Comparison of ENCODE assay signal across 1 cellular context in genomic region chr1:40405812-40406211, GRCh38.
TF ChIP-seq lines count a peak whose summit lies in the region.

No MANE protein-coding gene starts in this region.

TF ChIP-seq in HEK293, 187 proteins besides CTCF, POLR2A, EP300 and RAD21 (continued from another document and continues in another):
- no peak for TF ChIP-seq ZNF280D (tag by site-specific recombination; IDR thresholded peaks at IDR 0.05)
- no peak for TF ChIP-seq ZNF76 (tag by site-specific recombination; IDR thresholded peaks at IDR 0.05; ENCODE audit: borderline replicate concordance, low read depth)
- no peak for TF ChIP-seq ZNF654 (tag by site-specific recombination; IDR thresholded peaks at IDR 0.05; ENCODE audit: low read depth)
- no peak for TF ChIP-seq ZNF114 (tag by site-specific recombination; IDR thresholded peaks at IDR 0.05)
- TF ChIP-seq ZNF777 (tag by site-specific recombination; IDR thresholded peaks at IDR 0.05; ENCODE audit: borderline replicate concordance) = no peak
- TF ChIP-seq ZNF473 (tag by site-specific recombination; IDR thresholded peaks at IDR 0.05) = no peak
- TF ChIP-seq SCRT1 (tag by site-specific recombination; IDR thresholded peaks at IDR 0.05; ENCODE audit: borderline replicate concordance) = no peak
- 0 out of 2 replicates have a peak, but pooled peaks have one; percentile 31 for TF ChIP-seq BCL11A (tag by site-specific recombination; IDR thresholded peaks at IDR 0.05; ENCODE audit: low read depth)
- TF ChIP-seq, protein P1, sequence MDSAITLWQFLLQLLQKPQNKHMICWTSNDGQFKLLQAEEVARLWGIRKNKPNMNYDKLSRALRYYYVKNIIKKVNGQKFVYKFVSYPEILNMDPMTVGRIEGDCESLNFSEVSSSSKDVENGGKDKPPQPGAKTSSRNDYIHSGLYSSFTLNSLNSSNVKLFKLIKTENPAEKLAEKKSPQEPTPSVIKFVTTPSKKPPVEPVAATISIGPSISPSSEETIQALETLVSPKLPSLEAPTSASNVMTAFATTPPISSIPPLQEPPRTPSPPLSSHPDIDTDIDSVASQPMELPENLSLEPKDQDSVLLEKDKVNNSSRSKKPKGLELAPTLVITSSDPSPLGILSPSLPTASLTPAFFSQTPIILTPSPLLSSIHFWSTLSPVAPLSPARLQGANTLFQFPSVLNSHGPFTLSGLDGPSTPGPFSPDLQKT (IDR thresholded peaks at IDR 0.05; ENCODE audit: borderline replicate concordance, low read depth, low read length) = no peak
- no peak for TF ChIP-seq ZFHX2 (tag by site-specific recombination; conservative IDR thresholded peaks at IDR 0.05)
- TF ChIP-seq ZNF596 (tag by site-specific recombination; IDR thresholded peaks at IDR 0.05) = no peak
- TF ChIP-seq ZNF704 (tag by site-specific recombination; IDR thresholded peaks at IDR 0.05) = no peak
- peak; percentile 99 for TF ChIP-seq GLIS1 (tag by site-specific recombination; IDR thresholded peaks at IDR 0.05)
- peak; percentile 72; the same call in 1 of the 2 replicates for TF ChIP-seq ZNF843 (tag by site-specific recombination; IDR thresholded peaks at IDR 0.05)
- no peak for TF ChIP-seq ZNF2 (tag by site-specific recombination; IDR thresholded peaks at IDR 0.05)
- no peak for TF ChIP-seq ZNF335 (tag by site-specific recombination; conservative IDR thresholded peaks at IDR 0.05)
- TF ChIP-seq, protein P2, sequence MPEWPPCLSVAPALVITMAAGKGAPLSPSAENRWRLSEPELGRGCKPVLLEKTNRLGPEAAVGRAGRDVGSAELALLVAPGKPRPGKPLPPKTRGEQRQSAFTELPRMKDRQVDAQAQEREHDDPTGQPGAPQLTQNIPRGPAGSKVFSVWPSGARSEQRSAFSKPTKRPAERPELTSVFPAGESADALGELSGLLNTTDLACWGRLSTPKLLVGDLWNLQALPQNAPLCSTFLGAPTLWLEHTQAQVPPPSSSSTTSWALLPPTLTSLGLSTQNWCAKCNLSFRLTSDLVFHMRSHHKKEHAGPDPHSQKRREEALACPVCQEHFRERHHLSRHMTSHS (tag by site-specific recombination; IDR thresholded peaks at IDR 0.05) = no peak
- TF ChIP-seq RBAK (tag by site-specific recombination; IDR thresholded peaks at IDR 0.05) = no peak
- no peak for TF ChIP-seq ZNF530 (tag by site-specific recombination; IDR thresholded peaks at IDR 0.05; ENCODE audit: low read depth)
- no peak for TF ChIP-seq ZNF433 (tag by site-specific recombination; IDR thresholded peaks at IDR 0.05; ENCODE audit: low read depth)
- no peak for TF ChIP-seq YY2 (tag by site-specific recombination; IDR thresholded peaks at IDR 0.05)
- TF ChIP-seq TCF7L2 (IDR thresholded peaks at IDR 0.05; ENCODE audit: borderline replicate concordance, low read depth, low read length) = no peak
- no peak for TF ChIP-seq ZNF514 (tag by site-specific recombination; IDR thresholded peaks at IDR 0.05)
- peak; percentile 70 for TF ChIP-seq PRDM6 (tag by site-specific recombination; IDR thresholded peaks at IDR 0.05)
- no peak for TF ChIP-seq MYNN (tag by site-specific recombination; IDR thresholded peaks at IDR 0.05; ENCODE audit: borderline replicate concordance)
- TF ChIP-seq KLF8 (tag by site-specific recombination; IDR thresholded peaks at IDR 0.05) = no peak
- TF ChIP-seq ZNF10 (tag by site-specific recombination; IDR thresholded peaks at IDR 0.05) = no peak
- 0 out of 2 replicates have a peak, but pooled peaks have one; percentile 22 for TF ChIP-seq PATZ1 (tag by site-specific recombination; IDR thresholded peaks at IDR 0.05)
- no peak for TF ChIP-seq ZNF776 (tag by site-specific recombination; IDR thresholded peaks at IDR 0.05; ENCODE audit: borderline replicate concordance)
- TF ChIP-seq MZF1 (tag by site-specific recombination; IDR thresholded peaks at IDR 0.05; ENCODE audit: borderline replicate concordance) = peak; percentile 84; the same call in 1 of the 2 replicates
- TF ChIP-seq GLI4 (tag by site-specific recombination; IDR thresholded peaks at IDR 0.05) = no peak
- TF ChIP-seq ZNF560 (tag by site-specific recombination; IDR thresholded peaks at IDR 0.05; ENCODE audit: borderline replicate concordance) = no peak
- no peak for TF ChIP-seq ZNF626 (tag by site-specific recombination; IDR thresholded peaks at IDR 0.05)
- no peak for TF ChIP-seq ZNF37A (tag by site-specific recombination; IDR thresholded peaks at IDR 0.05)
- no peak for TF ChIP-seq REPIN1 (tag by site-specific recombination; IDR thresholded peaks at IDR 0.05; ENCODE audit: low read depth)
- TF ChIP-seq ZNF785 (tag by site-specific recombination; IDR thresholded peaks at IDR 0.05) = no peak
- no peak for TF ChIP-seq ZNF521 (tag by site-specific recombination; IDR thresholded peaks at IDR 0.05)
- no peak for TF ChIP-seq GLI2 (tag by site-specific recombination; IDR thresholded peaks at IDR 0.05; ENCODE audit: borderline replicate concordance, low read depth)
- TF ChIP-seq ZNF394 (tag by site-specific recombination; IDR thresholded peaks at IDR 0.05; ENCODE audit: borderline replicate concordance) = no peak
- TF ChIP-seq ZBTB8A (tag by site-specific recombination; IDR thresholded peaks at IDR 0.05) = no peak
- no peak for TF ChIP-seq ZNF202 (tag by site-specific recombination; IDR thresholded peaks at IDR 0.05; ENCODE audit: borderline replicate concordance)
- no peak for TF ChIP-seq ZNF830 (tag by site-specific recombination; IDR thresholded peaks at IDR 0.05; ENCODE audit: low read depth)
- TF ChIP-seq, protein P3, sequence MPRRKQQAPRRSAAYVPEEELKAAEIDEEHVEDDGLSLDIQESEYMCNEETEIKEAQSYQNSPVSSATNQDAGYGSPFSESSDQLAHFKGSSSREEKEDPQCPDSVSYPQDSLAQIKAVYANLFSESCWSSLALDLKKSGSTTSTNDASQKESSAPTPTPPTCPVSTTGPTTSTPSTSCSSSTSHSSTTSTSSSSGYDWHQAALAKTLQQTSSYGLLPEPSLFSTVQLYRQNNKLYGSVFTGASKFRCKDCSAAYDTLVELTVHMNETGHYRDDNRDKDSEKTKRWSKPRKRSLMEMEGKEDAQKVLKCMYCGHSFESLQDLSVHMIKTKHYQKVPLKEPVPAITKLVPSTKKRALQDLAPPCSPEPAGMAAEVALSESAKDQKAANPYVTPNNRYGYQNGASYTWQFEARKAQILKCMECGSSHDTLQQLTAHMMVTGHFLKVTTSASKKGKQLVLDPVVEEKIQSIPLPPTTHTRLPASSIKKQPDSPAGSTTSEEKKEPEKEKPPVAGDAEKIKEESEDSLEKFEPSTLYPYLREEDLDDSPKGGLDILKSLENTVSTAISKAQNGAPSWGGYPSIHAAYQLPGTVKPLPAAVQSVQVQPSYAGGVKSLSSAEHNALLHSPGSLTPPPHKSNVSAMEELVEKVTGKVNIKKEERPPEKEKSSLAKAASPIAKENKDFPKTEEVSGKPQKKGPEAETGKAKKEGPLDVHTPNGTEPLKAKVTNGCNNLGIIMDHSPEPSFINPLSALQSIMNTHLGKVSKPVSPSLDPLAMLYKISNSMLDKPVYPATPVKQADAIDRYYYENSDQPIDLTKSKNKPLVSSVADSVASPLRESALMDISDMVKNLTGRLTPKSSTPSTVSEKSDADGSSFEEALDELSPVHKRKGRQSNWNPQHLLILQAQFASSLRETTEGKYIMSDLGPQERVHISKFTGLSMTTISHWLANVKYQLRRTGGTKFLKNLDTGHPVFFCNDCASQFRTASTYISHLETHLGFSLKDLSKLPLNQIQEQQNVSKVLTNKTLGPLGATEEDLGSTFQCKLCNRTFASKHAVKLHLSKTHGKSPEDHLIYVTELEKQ (tag by site-specific recombination; IDR thresholded peaks at IDR 0.05; ENCODE audit: borderline replicate concordance) = no peak
- no peak for TF ChIP-seq ZNF223 (tag by site-specific recombination; IDR thresholded peaks at IDR 0.05)
- TF ChIP-seq ZSCAN23 (tag by site-specific recombination; IDR thresholded peaks at IDR 0.05) = no peak
- no peak for TF ChIP-seq ZNF155 (tag by site-specific recombination; IDR thresholded peaks at IDR 0.05)
- no peak for TF ChIP-seq MEIS1 (CRISPR knock-in tag; IDR thresholded peaks at IDR 0.05; ENCODE audit: borderline replicate concordance)
- TF ChIP-seq HOXC10 (CRISPR knock-in tag; IDR thresholded peaks at IDR 0.05) = no peak
- no peak for TF ChIP-seq ZNF610 (tag by site-specific recombination; IDR thresholded peaks at IDR 0.05; ENCODE audit: borderline replicate concordance)
- no peak for TF ChIP-seq ZNF639 (tag by site-specific recombination; IDR thresholded peaks at IDR 0.05)
- no peak for TF ChIP-seq SP7 (tag by site-specific recombination; IDR thresholded peaks at IDR 0.05)
- no peak for TF ChIP-seq ZSCAN30 (tag by site-specific recombination; IDR thresholded peaks at IDR 0.05)
- no peak for TF ChIP-seq ZNF24 (tag by site-specific recombination; IDR thresholded peaks at IDR 0.05)
- TF ChIP-seq, protein P4, sequence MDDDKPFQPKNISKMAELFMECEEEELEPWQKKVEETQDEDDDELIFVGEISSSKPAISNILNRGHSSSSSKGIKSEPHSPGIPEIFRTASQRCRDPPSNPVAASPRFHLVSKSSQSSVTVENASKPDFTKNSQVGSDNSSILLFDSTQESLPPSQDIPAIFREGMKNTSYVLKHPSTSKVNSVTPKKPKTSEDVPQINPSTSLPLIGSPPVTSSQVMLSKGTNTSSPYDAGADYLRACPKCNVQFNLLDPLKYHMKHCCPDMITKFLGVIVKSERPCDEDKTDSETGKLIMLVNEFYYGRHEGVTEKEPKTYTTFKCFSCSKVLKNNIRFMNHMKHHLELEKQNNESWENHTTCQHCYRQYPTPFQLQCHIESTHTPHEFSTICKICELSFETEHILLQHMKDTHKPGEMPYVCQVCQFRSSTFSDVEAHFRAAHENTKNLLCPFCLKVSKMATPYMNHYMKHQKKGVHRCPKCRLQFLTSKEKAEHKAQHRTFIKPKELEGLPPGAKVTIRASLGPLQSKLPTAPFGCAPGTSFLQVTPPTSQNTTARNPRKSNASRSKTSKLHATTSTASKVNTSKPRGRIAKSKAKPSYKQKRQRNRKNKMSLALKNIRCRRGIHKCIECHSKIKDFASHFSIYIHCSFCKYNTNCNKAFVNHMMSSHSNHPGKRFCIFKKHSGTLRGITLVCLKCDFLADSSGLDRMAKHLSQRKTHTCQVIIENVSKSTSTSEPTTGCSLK (tag by site-specific recombination; IDR thresholded peaks at IDR 0.05) = no peak
